Comparison of ENCODE assay signal across 11 cellular contexts in the genomic region with DNA sequence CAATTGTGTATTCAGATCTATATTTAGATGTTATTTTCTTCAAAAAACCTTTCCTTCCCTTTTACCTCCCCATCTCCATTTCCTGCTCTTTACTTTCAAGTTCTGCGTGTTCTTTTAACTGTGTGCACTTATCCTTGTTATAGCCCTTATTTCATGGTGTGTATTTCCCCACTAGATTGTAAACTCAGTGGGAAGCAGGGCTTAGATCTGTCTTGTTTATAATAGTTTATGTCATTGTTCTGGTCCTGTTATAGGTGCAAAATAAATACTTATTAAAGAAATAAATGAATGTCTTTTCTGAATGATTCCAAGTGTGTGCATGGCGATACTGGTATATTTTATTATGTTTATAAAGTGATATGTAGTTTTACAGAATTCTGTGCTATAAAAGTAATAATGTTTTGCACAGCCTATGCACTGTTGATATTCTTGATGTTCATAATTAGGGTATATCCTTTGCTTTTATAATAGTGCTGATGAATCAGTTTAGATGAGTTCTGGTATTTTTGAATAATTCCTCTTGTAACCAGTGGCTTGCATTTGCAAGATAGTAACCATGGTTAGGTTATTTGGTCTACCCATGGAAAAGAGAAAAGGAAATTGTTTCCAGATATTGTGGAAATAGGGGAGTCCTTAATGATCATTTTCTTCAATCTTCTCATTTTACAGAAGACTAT. TPM values are rescaled to one million over a fixed set of nuclear protein-coding genes. Genes with fewer than 3 reads are reported as not detected.
DNase-seq lines count a peak whose midpoint lies in the region; ATAC-seq, FAIRE-seq and TF ChIP-seq lines count a peak whose summit lies in the region.
"Had no signal": no experiment of that assay in that cellular context is flagged by ENCODE, and none has a peak within 500 bp of the region (broad histone marks: within the 10 kb centered on the region; RNA-seq: fewer than 3 reads in every experiment).

No MANE protein-coding gene starts in this region.

- no peaks in the 10 kb centered on the region for H3K9me3 ChIP-seq in KOPT-K1 (ENCODE audit: insufficient read depth, low read length, poor library complexity, severe bottlenecking)
- H3K9me3 ChIP-seq: thoracic aorta had no signal

- H3K36me3 ChIP-seq in KOPT-K1 (ENCODE audit: insufficient read depth, low read length): no peaks in the 10 kb centered on the region
- H3K36me3 ChIP-seq: thoracic aorta had no signal

- H3K36me3 Mint-ChIP-seq in activated CD8-positive, alpha-beta memory T cell treated with anti-CD3 and anti-CD28 coated beads, Interleukin-2, amount 10 ng/mL, durations not matched to agents 7 days and 5 days: peaks cover 36% of the 10 kb centered on the region
- H3K36me3 Mint-ChIP-seq in progenitor cell of endocrine pancreas (ENCODE audit: insufficient read depth): peaks cover 4% of the 10 kb centered on the region

- FAIRE-seq in colon (lab: Jason Lieb, UNC): peak; percentile 36

- DNase-seq in activated CD8-positive, alpha-beta memory T cell treated with anti-CD3 and anti-CD28 coated beads, Interleukin-2, amount 10 ng/mL, durations not matched to agents 7 days and 5 days: no peak
- DNase-seq in activated CD8-positive, alpha-beta memory T cell treated with anti-CD3 and anti-CD28 coated beads for 24 hours: no peak
- no peak for DNase-seq in progenitor cell of endocrine pancreas (ENCODE audit: low spot score, unreplicated experiment)
- no peak for DNase-seq in NCI-H748 treated with DMSO at 0.1 percent for 48 hours (lab: John Stamatoyannopoulos, UW)
- no peak for DNase-seq in HUDEP-2 (lab: John Stamatoyannopoulos, UW; ENCODE audit: unreplicated experiment in 76 of 76)
- no peak for DNase-seq in ureter (ENCODE audit: low spot score)
- DNase-seq: nucleus accumbens had no signal

- no peaks in the 10 kb centered on the region for H3K9me3 Mint-ChIP-seq in activated CD8-positive, alpha-beta memory T cell treated with anti-CD3 and anti-CD28 coated beads, Interleukin-2, amount 10 ng/mL, durations not matched to agents 7 days and 5 days (ENCODE audit: low read depth)
- H3K9me3 Mint-ChIP-seq in progenitor cell of endocrine pancreas (ENCODE audit: low read depth): no peaks in the 10 kb centered on the region

- peak overlapping the region; percentile 43 for H3K4me3 Mint-ChIP-seq in activated CD8-positive, alpha-beta memory T cell treated with anti-CD3 and anti-CD28 coated beads, Interleukin-2, amount 10 ng/mL, durations not matched to agents 7 days and 5 days
- H3K4me3 Mint-ChIP-seq in progenitor cell of endocrine pancreas (ENCODE audit: low read depth): no peak overlapping the region

- ATAC-seq in activated CD8-positive, alpha-beta memory T cell treated with anti-CD3 and anti-CD28 coated beads, Interleukin-2, amount 10 ng/mL, durations not matched to agents 7 days and 5 days: no peak

- peaks cover 80% of the 10 kb centered on the region for H3K4me1 Mint-ChIP-seq in activated CD8-positive, alpha-beta memory T cell treated with anti-CD3 and anti-CD28 coated beads, Interleukin-2, amount 10 ng/mL, durations not matched to agents 7 days and 5 days
- H3K4me1 Mint-ChIP-seq in progenitor cell of endocrine pancreas (ENCODE audit: low read depth): peaks cover 35% of the 10 kb centered on the region

- peak overlapping the region; percentile 68 for H3K27ac Mint-ChIP-seq in activated CD8-positive, alpha-beta memory T cell treated with anti-CD3 and anti-CD28 coated beads, Interleukin-2, amount 10 ng/mL, durations not matched to agents 7 days and 5 days
- H3K27ac Mint-ChIP-seq in progenitor cell of endocrine pancreas: peak overlapping the region; percentile 4

- TF ChIP-seq CTCF in progenitor cell of endocrine pancreas (IDR thresholded peaks at IDR 0.05; ENCODE audit: unreplicated experiment): no peak

- CTCF ChIA-PET in activated CD8-positive, alpha-beta memory T cell treated with anti-CD3 and anti-CD28 coated beads, Interleukin-2, amount 10 ng/mL, durations not matched to agents 7 days and 5 days (lab: Charles Lee): interaction anchor here (1.2 to 3.7 kb wide), 3 partner anchors 8 to 10 kb away, joined by 4 to 13 read pairs (median 4); no protein-coding TSS in a partner anchor

- peak overlapping the region; percentile 53 for H3K27ac ChIP-seq in KOPT-K1 (ENCODE audit: low read depth, low read length, poor library complexity, severe bottlenecking)
- H3K27ac ChIP-seq: coronary artery, thoracic aorta had no signal

- no peaks in the 10 kb centered on the region for H3K27me3 Mint-ChIP-seq in activated CD8-positive, alpha-beta memory T cell treated with anti-CD3 and anti-CD28 coated beads, Interleukin-2, amount 10 ng/mL, durations not matched to agents 7 days and 5 days
- H3K27me3 Mint-ChIP-seq in progenitor cell of endocrine pancreas: no peaks in the 10 kb centered on the region

RNA-seq across cellular contexts. Expression of a gene that starts 12.1 kb away (rescaled TPM):
- 100 to 1,000 TPM in 1 of 2 experiments, 10 to 100 TPM in 1; 50.8 to 124 TPM for total RNA-seq in activated CD8-positive, alpha-beta memory T cell treated with anti-CD3 and anti-CD28 coated beads, Interleukin-2, amount 10 ng/mL, durations not matched to agents 7 days and 5 days
- total RNA-seq in progenitor cell of endocrine pancreas (53.8 and 57.4 TPM in 2 replicates), ureter (57.1 TPM)
